ENCODE assay signal across 27 cellular contexts in the genomic region with DNA sequence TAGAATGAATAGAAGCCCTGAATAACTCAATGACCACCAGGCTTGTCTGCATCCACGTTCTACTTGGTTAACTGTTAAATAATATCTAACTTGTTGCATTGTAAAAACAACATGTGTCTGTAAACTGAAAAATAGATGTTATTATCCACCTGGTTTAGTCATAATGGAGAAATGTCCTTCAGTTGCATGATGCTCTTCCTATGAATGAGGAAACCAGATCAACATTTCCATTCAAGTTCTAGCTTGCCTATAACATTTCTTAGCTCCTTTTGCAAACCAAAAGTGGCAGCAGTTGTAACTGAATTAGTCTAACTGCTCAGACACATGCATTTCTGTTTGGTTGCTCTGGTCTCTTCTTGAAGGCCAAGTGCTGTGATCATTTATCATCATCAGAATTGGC.
"Had no signal": no experiment of that assay in that cellular context is flagged by ENCODE, and none has a peak within 500 bp of the region (broad histone marks: within the 10 kb centered on the region; RNA-seq: fewer than 3 reads in every experiment).

No MANE protein-coding gene starts in this region.

- H3K9me3 Mint-ChIP-seq: activated CD4-positive, alpha-beta memory T cell treated with anti-CD3 and anti-CD28 coated beads, Interleukin-2, amount 10 ng/mL, durations not matched to agents 7 days and 5 days; activated CD4-positive, alpha-beta T cell treated with anti-CD3 and anti-CD28 coated beads, Interleukin-2, amount 10 ng/mL, durations not matched to agents 24 days and 14 days; activated naive CD4-positive, alpha-beta T cell treated with anti-CD3 and anti-CD28 coated beads for 36 hours; activated naive CD8-positive, alpha-beta T cell treated with anti-CD3 and anti-CD28 coated beads, Interleukin-2, amount 10 ng/mL, durations not matched to agents 7 days and 5 days; activated T-cell treated with anti-CD3 and anti-CD28 coated beads, Interleukin-2, amount 50 U/mL, for 72 hours; endodermal cell; immature natural killer cell; natural killer cell treated with Interleukin-12 subunit alpha and Interleukin-12 subunit beta and Interleukin-15 and Interleukin-18, amount 100 ng/mL, for 72 hours; stimulated activated effector memory CD8-positive, alpha-beta T cell treated with anti-CD3 and anti-CD28 coated beads, Interleukin-12 subunit alpha, Interleukin-12 subunit beta, amount 100 ng/mL, for 72 hours; T-helper 2 cell treated with Interferon-gamma antibody and Interleukin-4, amounts not matched to agents 5 μg/mL and 100 μg/mL, for 36 hours had no signal

- H3K9me3 ChIP-seq: left ventricle myocardium inferior, neutrophil, pancreas, right lobe of liver, stomach, suprapubic skin, tibial nerve had no signal

- H3K36me3 Mint-ChIP-seq: activated naive CD8-positive, alpha-beta T cell treated with anti-CD3 and anti-CD28 coated beads, Interleukin-2, amount 10 ng/mL, durations not matched to agents 7 days and 5 days; immature natural killer cell; natural killer cell treated with Interleukin-12 subunit alpha and Interleukin-12 subunit beta and Interleukin-15 and Interleukin-18, amount 100 ng/mL, for 72 hours; stimulated activated effector memory CD8-positive, alpha-beta T cell treated with anti-CD3 and anti-CD28 coated beads, Interleukin-12 subunit alpha, Interleukin-12 subunit beta, amount 100 ng/mL, for 72 hours had no signal

- ATAC-seq: activated CD4-positive, CD25-positive, alpha-beta regulatory T cell treated with anti-CD3 and anti-CD28 coated beads, Interleukin-2, amount 50 U/mL, for 24 hours; activated T-cell treated with anti-CD3 and anti-CD28 coated beads, Interleukin-2, amount 50 U/mL, for 72 hours; natural killer cell treated with Interleukin-12 subunit alpha and Interleukin-12 subunit beta and Interleukin-15 and Interleukin-18, amount 100 ng/mL, for 72 hours; pancreas; right lobe of liver; stimulated activated effector memory CD8-positive, alpha-beta T cell treated with anti-CD3 and anti-CD28 coated beads, Interleukin-12 subunit alpha, Interleukin-12 subunit beta, amount 100 ng/mL, for 72 hours had no signal

- H3K27ac ChIP-seq: left ventricle myocardium inferior, neutrophil, pancreas, right lobe of liver, skin epidermis, stomach, suprapubic skin, tibial nerve, VCaP had no signal

- H3K36me3 ChIP-seq: left ventricle myocardium inferior, neutrophil, pancreas, right lobe of liver, stomach, suprapubic skin, tibial nerve had no signal

- H3K4me3 Mint-ChIP-seq: activated CD4-positive, alpha-beta memory T cell treated with anti-CD3 and anti-CD28 coated beads, Interleukin-2, amount 10 ng/mL, durations not matched to agents 7 days and 5 days; activated CD4-positive, alpha-beta T cell treated with anti-CD3 and anti-CD28 coated beads, Interleukin-2, amount 10 ng/mL, durations not matched to agents 24 days and 14 days; activated naive CD4-positive, alpha-beta T cell treated with anti-CD3 and anti-CD28 coated beads for 36 hours; activated naive CD8-positive, alpha-beta T cell treated with anti-CD3 and anti-CD28 coated beads, Interleukin-2, amount 10 ng/mL, durations not matched to agents 7 days and 5 days; activated T-cell treated with anti-CD3 and anti-CD28 coated beads, Interleukin-2, amount 50 U/mL, for 72 hours; endodermal cell; immature natural killer cell; natural killer cell treated with Interleukin-12 subunit alpha and Interleukin-12 subunit beta and Interleukin-15 and Interleukin-18, amount 100 ng/mL, for 72 hours; stimulated activated effector memory CD8-positive, alpha-beta T cell treated with anti-CD3 and anti-CD28 coated beads, Interleukin-12 subunit alpha, Interleukin-12 subunit beta, amount 100 ng/mL, for 72 hours; T-helper 2 cell treated with Interferon-gamma antibody and Interleukin-4, amounts not matched to agents 5 μg/mL and 100 μg/mL, for 36 hours had no signal

- FAIRE-seq: pancreas had no signal

- H3K27me3 ChIP-seq: pancreas, right lobe of liver, suprapubic skin, tibial nerve had no signal

- H3K4me3 ChIP-seq: left ventricle myocardium inferior, pancreas, right lobe of liver, skin epidermis, stomach, suprapubic skin, tibial nerve had no signal

- DNase-seq: activated CD4-positive, alpha-beta memory T cell treated with anti-CD3 and anti-CD28 coated beads, Interleukin-2, amount 10 ng/mL, durations not matched to agents 7 days and 5 days; activated CD4-positive, alpha-beta T cell treated with anti-CD3 and anti-CD28 coated beads, Interleukin-2, amount 10 ng/mL, durations not matched to agents 24 days and 14 days; activated effector memory CD4-positive, alpha-beta T cell treated with Interleukin-2 at 50 U/mL for 16 hours; activated naive CD4-positive, alpha-beta T cell treated with anti-CD3 and anti-CD28 coated beads for 36 hours; activated naive CD8-positive, alpha-beta T cell treated with anti-CD3 and anti-CD28 coated beads, Interleukin-2, amount 10 ng/mL, durations not matched to agents 7 days and 5 days; activated T-cell treated with anti-CD3 and anti-CD28 coated beads, Interleukin-2, amount 50 U/mL, for 72 hours; amniotic stem cell; cortex of kidney; endodermal cell; erythroblast; foreskin melanocyte; immature natural killer cell; kidney glomerular epithelial cell; left ventricle myocardium inferior; pancreas; right lobe of liver; stimulated activated CD4-positive, alpha-beta T cell treated with anti-CD3 and anti-CD28 coated beads, Interleukin-2, amount 100 ng/mL, for 24 hours; stomach had no signal

- H3K4me1 ChIP-seq: left ventricle myocardium inferior, pancreas, right lobe of liver, stomach, suprapubic skin, tibial nerve had no signal

- H3K27ac Mint-ChIP-seq: activated CD4-positive, alpha-beta memory T cell treated with anti-CD3 and anti-CD28 coated beads, Interleukin-2, amount 10 ng/mL, durations not matched to agents 7 days and 5 days; activated CD4-positive, alpha-beta T cell treated with anti-CD3 and anti-CD28 coated beads, Interleukin-2, amount 10 ng/mL, durations not matched to agents 24 days and 14 days; activated naive CD4-positive, alpha-beta T cell treated with anti-CD3 and anti-CD28 coated beads for 36 hours; activated naive CD8-positive, alpha-beta T cell treated with anti-CD3 and anti-CD28 coated beads, Interleukin-2, amount 10 ng/mL, durations not matched to agents 7 days and 5 days; activated T-cell treated with anti-CD3 and anti-CD28 coated beads, Interleukin-2, amount 50 U/mL, for 72 hours; endodermal cell; immature natural killer cell; natural killer cell treated with Interleukin-12 subunit alpha and Interleukin-12 subunit beta and Interleukin-15 and Interleukin-18, amount 100 ng/mL, for 72 hours; stimulated activated effector memory CD8-positive, alpha-beta T cell treated with anti-CD3 and anti-CD28 coated beads, Interleukin-12 subunit alpha, Interleukin-12 subunit beta, amount 100 ng/mL, for 72 hours; T-helper 2 cell treated with Interferon-gamma antibody and Interleukin-4, amounts not matched to agents 5 μg/mL and 100 μg/mL, for 36 hours had no signal
